ENCODE assay signal across 2 cellular contexts in genomic region chr1:36880155-36881070, GRCh38.
TF ChIP-seq lines count a peak whose summit lies in the region.

No MANE protein-coding gene starts in this region.

TF ChIP-seq in SK-N-SH, 30 proteins besides CTCF, POLR2A, EP300 and RAD21 (continued from another document):
- TF ChIP-seq PBX3 (IDR thresholded peaks at IDR 0.05), result no peak
- TF ChIP-seq JUND (IDR thresholded peaks at IDR 0.05), result no peak
- TF ChIP-seq GATA2 (CRISPR knock-in tag; IDR thresholded peaks at IDR 0.05), result no peak
- no peak for TF ChIP-seq USF1 (IDR thresholded peaks at IDR 0.05; ENCODE audit: borderline replicate concordance, low read depth)
- TF ChIP-seq ZBTB33 (IDR thresholded peaks at IDR 0.05; ENCODE audit: borderline replicate concordance, low read depth), result no peak
- TF ChIP-seq ELF1 (IDR thresholded peaks at IDR 0.05), result no peak
- TF ChIP-seq TAF1 (IDR thresholded peaks at IDR 0.05; ENCODE audit: borderline replicate concordance, low read depth, low read length), result no peak
- no peak for TF ChIP-seq GABPA (IDR thresholded peaks at IDR 0.05; ENCODE audit: low read depth)
- TF ChIP-seq EZH2phosphoT487 (IDR thresholded peaks at IDR 0.05; ENCODE audit: borderline replicate concordance, low read depth), result no peak
- TF ChIP-seq MXI1 (IDR thresholded peaks at IDR 0.05; ENCODE audit: low read depth, low read length), result no peak
- no peak for TF ChIP-seq FOXM1 (IDR thresholded peaks at IDR 0.05; ENCODE audit: low read depth)
- no peak for TF ChIP-seq SIN3A (IDR thresholded peaks at IDR 0.05; ENCODE audit: borderline replicate concordance, low read depth, low read length)
- TF ChIP-seq RCOR1 (IDR thresholded peaks at IDR 0.05; ENCODE audit: low read length), result no peak
- TF ChIP-seq POLR2AphosphoS5 (IDR thresholded peaks at IDR 0.05; ENCODE audit: low read depth, low read length), result no peak
- no peak for TF ChIP-seq NRF1 (IDR thresholded peaks at IDR 0.05; ENCODE audit: low read depth, low read length)
- TF ChIP-seq IRF3 (IDR thresholded peaks at IDR 0.05; ENCODE audit: low read depth, low read length), result no peak
- no peak for TF ChIP-seq TEAD4 (IDR thresholded peaks at IDR 0.05; ENCODE audit: borderline replicate concordance, insufficient read depth)
- TF ChIP-seq MEF2A (IDR thresholded peaks at IDR 0.05; ENCODE audit: borderline replicate concordance, low read depth), result no peak
TF ChIP-seq in SK-N-SH: peak in this region for 0.

TF ChIP-seq in SK-N-SH treated with all-trans-retinoic acid at 6 μM for 48 hours, 23 proteins besides CTCF, POLR2A, EP300 and RAD21 (continued from another document):
- TF ChIP-seq TSHZ2 (CRISPR knock-in tag; IDR thresholded peaks at IDR 0.05) (no peak), ZNF565 (CRISPR knock-in tag; conservative IDR thresholded peaks at IDR 0.05; ENCODE audit: low read depth) (no peak), RARB (CRISPR knock-in tag; IDR thresholded peaks at IDR 0.05) (no peak), BACH2 (CRISPR knock-in tag; IDR thresholded peaks at IDR 0.05; ENCODE audit: borderline replicate concordance) (no peak), GLIS3 (CRISPR knock-in tag; IDR thresholded peaks at IDR 0.05) (no peak), ZNF8 (CRISPR knock-in tag; IDR thresholded peaks at IDR 0.05) (no peak), CREB5 (CRISPR knock-in tag; IDR thresholded peaks at IDR 0.05; ENCODE audit: low read depth) (no peak)
